ENCODE assay signal across 8 cellular contexts in genomic region chr6:144013486-144013909, GRCh38.
DNase-seq lines count a peak whose midpoint lies in the region; ATAC-seq and TF ChIP-seq lines count a peak whose summit lies in the region.

No MANE protein-coding gene starts in this region.

- no peak for ATAC-seq in GM19351 (IDR thresholded peaks at IDR 0.05; ENCODE audit: unreplicated experiment)

- in situ Hi-C loops in GM13976 (cut with MboI; ENCODE audit: low sequenced_read_pairs, unreplicated experiment) (loop anchor here (5.0 kb wide), 1 partner anchor 436 kb away; no protein-coding TSS in a partner anchor), astrocyte of the spinal cord (cut with HindIII; ENCODE audit: low sequenced_read_pairs) (no loop called here)

- peak; percentile 50 for DNase-seq in GM13976 (ENCODE audit: low spot score)
- DNase-seq in NCI-H187 (lab: John Stamatoyannopoulos, UW): peak; percentile 14 to 15
- DNase-seq in T1000 (lab: John Stamatoyannopoulos, UW): peak; percentile 57
- peak; percentile 71 for DNase-seq in astrocyte of the spinal cord (ENCODE audit: low read depth, low spot score)
- DNase-seq in hypothalamus (lab: John Stamatoyannopoulos, UW): peak in 30 of 51 donors; percentile 3 to 63 (median 30)
- peak; percentile 62 for DNase-seq in smooth muscle cell of the brain vasculature (ENCODE audit: low read depth, low spot score)

- H3K36me3 ChIP-seq in ACC112 (ENCODE audit: insufficient read depth, low read length): no peaks in the 10 kb centered on the region

- H3K27ac ChIP-seq in ACC112 (ENCODE audit: low read depth, low read length): no peak overlapping the region

- H3K79me2 ChIP-seq in ACC112 (ENCODE audit: control insufficient read depth, insufficient read depth, low read length, unreplicated experiment): no peaks in the 10 kb centered on the region

- H3K4me3 ChIP-seq in ACC112 (ENCODE audit: low read depth, low read length): no peak overlapping the region
- no peak overlapping the region for H3K4me3 ChIP-seq in astrocyte of the spinal cord (ENCODE audit: low read depth, low read length)

- TF ChIP-seq CTCF in GM13976 (IDR thresholded peaks at IDR 0.05; ENCODE audit: borderline replicate concordance, control extremely low read depth, extremely low read depth, insufficient read depth, missing control alignments): peak; percentile 73
- peak; percentile 87 for TF ChIP-seq CTCF in astrocyte of the spinal cord (IDR thresholded peaks at IDR 0.05; ENCODE audit: low read depth, low read length)

- peak overlapping the region; percentile 90 for H2AFZ ChIP-seq in ACC112 (ENCODE audit: low read length, unreplicated experiment)

- peaks cover 6% of the 10 kb centered on the region; the same call in 1 of the 2 replicates for H3K27me3 ChIP-seq in ACC112 (ENCODE audit: insufficient read depth, low read length)

- H3K4me1 ChIP-seq in ACC112 (ENCODE audit: control insufficient read depth, insufficient read depth, low read length, unreplicated experiment): no peaks in the 10 kb centered on the region

Comparison
In these comparisons a context has a peak if more than half of its experiments do, and no peak if none do; other contexts are left out.
1. DNase-seq: peak in every context shown above with its lines; median percentile 71 in astrocyte of the spinal cord; 62 in smooth muscle cell of the brain vasculature; 57 in T1000; 50 in GM13976; 30 in hypothalamus; 14 in NCI-H187.